ENCODE assay signal across 25 cellular contexts in genomic region chr17:81245665-81246342, GRCh38. TPM values are rescaled to one million over a fixed set of nuclear protein-coding genes. Genes with fewer than 3 reads are reported as not detected.
DNase-seq lines count a peak whose midpoint lies in the region; ATAC-seq and TF ChIP-seq lines count a peak whose summit lies in the region.
"Had no signal": no experiment of that assay in that cellular context is flagged by ENCODE, and none has a peak within 500 bp of the region (broad histone marks: within the 10 kb centered on the region; RNA-seq: fewer than 3 reads in every experiment).

No MANE protein-coding gene starts in this region.

- DNase-seq in right cardiac atrium, result peak; percentile 17 to 62 (median 34)
- DNase-seq in left ventricle myocardium inferior, result no peak
- DNase-seq in lower lobe of right lung, result peak; percentile 44
- DNase-seq in activated CD4-positive, alpha-beta T cell treated with anti-CD3 and anti-CD28 coated beads for 4 hours, result no peak
- no peak for DNase-seq in Karpas-422
- DNase-seq in activated T-cell treated with anti-CD3 and anti-CD28 coated beads, Interleukin-2, amount 50 U/mL, for 1 hour, result no peak
- DNase-seq: activated CD4-positive, alpha-beta T cell treated with anti-CD3 and anti-CD28 coated beads for 48 hours; activated CD8-positive, alpha-beta memory T cell treated with anti-CD3 and anti-CD28 coated beads for 24 hours; activated effector memory CD4-positive, alpha-beta T cell treated with Interleukin-2 at 50 U/mL for 16 hours; activated T-cell treated with anti-CD3 and anti-CD28 coated beads for 4 hours; anterior cingulate cortex; Caco-2; DMS79 treated with DMSO at 0.1 percent for 48 hours; GOT3; mammary epithelial cell; natural killer cell; NCI-H2107; NCI-H345; Peyer's patch; SJCRH30; WERI-Rb-1 had no signal

- H3K9me2 ChIP-seq in Karpas-422 (replicated peaks; ENCODE audit: insufficient read depth, low read length), result no peaks in the 10 kb centered on the region

- no peak for TF ChIP-seq CTCF in left ventricle myocardium inferior (IDR thresholded peaks at IDR 0.05; ENCODE audit: borderline replicate concordance)
- no peak for TF ChIP-seq CTCF in lower lobe of right lung (IDR thresholded peaks at IDR 0.05)

- no peak overlapping the region for H3K4me2 ChIP-seq in Karpas-422 (ENCODE audit: low read depth, low read length, poor library complexity, severe bottlenecking)

- peaks cover 12% of the 10 kb centered on the region for H3K79me2 ChIP-seq in Karpas-422 (ENCODE audit: low read length)

- WGBS in right cardiac atrium, result 70% methylated on average over 37 of the region's 37 CpGs

- ATAC-seq in right cardiac atrium (peak in 1 of 2 donors; percentile 4), lower lobe of right lung (no peak)
- ATAC-seq: mucosa of descending colon, natural killer cell had no signal

- H3K27ac ChIP-seq in right cardiac atrium (ENCODE audit: low read length) (no peak overlapping the region), left ventricle myocardium inferior (replicated peaks) (no peak overlapping the region), angular gyrus (ENCODE audit: low read depth, low read length) (peak overlapping the region; percentile 13), lower lobe of right lung (no peak overlapping the region), Karpas-422 (ENCODE audit: low read length) (no peak overlapping the region)
- H3K27ac ChIP-seq: Peyer's patch, SJCRH30, skin epidermis, thoracic aorta, WERI-Rb-1 had no signal

- intact Hi-C loops in right cardiac atrium (cut with DNase I) (loop anchor here in 1 of 4 donors (10.0 kb wide), 1 partner anchor 101 kb away; no protein-coding TSS in a partner anchor), left ventricle myocardium inferior (cut with micrococcal nuclease) (no loop called here), lower lobe of right lung (cut with DNase I) (no loop called here)

- peaks cover 9% of the 10 kb centered on the region; the same call in 1 of the 2 replicates for H4K20me1 ChIP-seq in Karpas-422 (ENCODE audit: insufficient read depth, low read depth, low read length)

- H3K36me3 ChIP-seq in left ventricle myocardium inferior (peaks cover 18% of the 10 kb centered on the region), lower lobe of right lung (peaks cover 34% of the 10 kb centered on the region), Karpas-422 (ENCODE audit: insufficient read depth, low read length) (peaks cover 13% of the 10 kb centered on the region; the same call in 1 of the 2 replicates)

- H3K4me3 ChIP-seq in right cardiac atrium (ENCODE audit: low read length), result no peak overlapping the region
- H3K4me3 ChIP-seq in left ventricle myocardium inferior, result no peak overlapping the region
- H3K4me3 ChIP-seq in lower lobe of right lung, result no peak overlapping the region
- H3K4me3 ChIP-seq in Karpas-422 (ENCODE audit: low read length), result no peak overlapping the region
- H3K4me3 ChIP-seq: mucosa of descending colon, Peyer's patch, SJCRH30, skin epidermis, thoracic aorta had no signal

- no peak overlapping the region for H3K9ac ChIP-seq in Karpas-422 (ENCODE audit: low read length)

- H3K4me1 ChIP-seq in right cardiac atrium (ENCODE audit: control insufficient read depth, insufficient read depth, low read length), result no peaks in the 10 kb centered on the region
- H3K4me1 ChIP-seq in left ventricle myocardium inferior, result peaks cover 2% of the 10 kb centered on the region
- H3K4me1 ChIP-seq in lower lobe of right lung, result no peaks in the 10 kb centered on the region
- peaks cover 29% of the 10 kb centered on the region for H3K4me1 ChIP-seq in Karpas-422 (ENCODE audit: low read length)
- H3K4me1 ChIP-seq: Caco-2, SJCRH30 had no signal

- H3K9me3 ChIP-seq in right cardiac atrium (ENCODE audit: control insufficient read depth, low read length), result no peaks in the 10 kb centered on the region
- no peaks in the 10 kb centered on the region for H3K9me3 ChIP-seq in left ventricle myocardium inferior (replicated peaks)
- H3K9me3 ChIP-seq in lower lobe of right lung, result no peaks in the 10 kb centered on the region
- no peaks in the 10 kb centered on the region for H3K9me3 ChIP-seq in Karpas-422 (ENCODE audit: low read length)
- H3K9me3 ChIP-seq: mucosa of descending colon, Peyer's patch, SJCRH30, thoracic aorta had no signal

- H3K27me3 ChIP-seq in right cardiac atrium (ENCODE audit: control insufficient read depth, insufficient read depth) (no peaks in the 10 kb centered on the region), left ventricle myocardium inferior (ENCODE audit: low read depth) (no peaks in the 10 kb centered on the region), lower lobe of right lung (ENCODE audit: low read depth) (no peaks in the 10 kb centered on the region), Karpas-422 (ENCODE audit: low read length) (no peaks in the 10 kb centered on the region)
- H3K27me3 ChIP-seq: Peyer's patch, SJCRH30 had no signal

- no peak overlapping the region for H2AFZ ChIP-seq in Karpas-422 (ENCODE audit: low read length)

RNA-seq across cellular contexts. Expression of gene NDUFAF8, which starts 6.7 kb away (rescaled TPM):
- total RNA-seq in right cardiac atrium (10 to 100 TPM; 51.5 to 75.4 (median 62.5) TPM), left ventricle myocardium inferior (61.5 TPM), lower lobe of right lung (24.3 TPM)
- 55.0 TPM for polyA plus RNA-seq in right cardiac atrium
- total RNA-seq in Karpas-422 (2014; rRNA removed; shearing (Covaris generic); ENCODE audit: low replicate concordance), result 34.7 and 81.5 TPM in 2 replicates

RNA-seq across cellular contexts. Expression of gene TEPSIN, which starts 6.9 kb away (rescaled TPM):
- 10 to 100 TPM; 12.5 to 17.7 (median 14.2) TPM for total RNA-seq in right cardiac atrium
- 12.6 TPM for polyA plus RNA-seq in right cardiac atrium
- 15.9 TPM for total RNA-seq in left ventricle myocardium inferior
- total RNA-seq in lower lobe of right lung, result 43.2 TPM
- total RNA-seq in Karpas-422 (2014; rRNA removed; shearing (Covaris generic); ENCODE audit: low replicate concordance), result 14.5 and 36.6 TPM in 2 replicates

RNA-seq across cellular contexts. Expression of gene CEP131, which starts 23.0 kb away (rescaled TPM):
- 1 to 10 TPM; 4.6 to 5.9 (median 5.2) TPM for total RNA-seq in right cardiac atrium
- polyA plus RNA-seq in right cardiac atrium, result 7.4 TPM
- 7.6 TPM for total RNA-seq in left ventricle myocardium inferior
- 8.3 TPM for total RNA-seq in lower lobe of right lung
- total RNA-seq in Karpas-422 (2014; rRNA removed; shearing (Covaris generic); ENCODE audit: low replicate concordance), result 5.1 and 23.6 TPM in 2 replicates

RNA-seq across cellular contexts. Expression of gene SLC38A10, which starts 49.3 kb away (rescaled TPM):
- 10 to 100 TPM; 50.8 to 63.9 (median 53.5) TPM for total RNA-seq in right cardiac atrium
- polyA plus RNA-seq in right cardiac atrium, result 61.5 TPM
- 50.1 TPM for total RNA-seq in left ventricle myocardium inferior
- total RNA-seq in lower lobe of right lung, result 98.1 TPM
- 20.8 and 48.8 TPM in 2 replicates for total RNA-seq in Karpas-422 (2014; rRNA removed; shearing (Covaris generic); ENCODE audit: low replicate concordance)

Comparison
In these comparisons a context has a peak if more than half of its experiments do, and no peak if none do; other contexts are left out.
1. DNase-seq: peak in right cardiac atrium (3 of 3) and lower lobe of right lung (single experiment); none in left ventricle myocardium inferior (single experiment), activated CD4-positive, alpha-beta T cell treated with anti-CD3 and anti-CD28 coated beads for 4 hours (0 of 2), Karpas-422 (single experiment) and activated T-cell treated with anti-CD3 and anti-CD28 coated beads, Interleukin-2, amount 50 U/mL, for 1 hour (single experiment).